13 cellular contexts compared by ENCODE assay signal in genomic region chr10:12796431-12797185, GRCh38.
DNase-seq lines count a peak whose midpoint lies in the region; ATAC-seq and TF ChIP-seq lines count a peak whose summit lies in the region.
"Had no signal": no experiment of that assay in that cellular context is flagged by ENCODE, and none has a peak within 500 bp of the region (broad histone marks: within the 10 kb centered on the region; RNA-seq: fewer than 3 reads in every experiment).

No MANE protein-coding gene starts in this region.

- no peak for ATAC-seq in sciatic nerve

- H3K9me3 Mint-ChIP-seq in brain (peaks cover 0 to 8% (median 2%) of the 10 kb centered on the region in 5 experiments), glutamatergic neuron (ENCODE audit: unreplicated experiment) (peaks cover 18% of the 10 kb centered on the region)
- H3K9me3 Mint-ChIP-seq: CD4-positive, alpha-beta T cell had no signal

- H3K4me1 Mint-ChIP-seq in brain (peaks cover 59% of the 10 kb centered on the region), glutamatergic neuron (ENCODE audit: low read depth, unreplicated experiment) (peaks cover 48% of the 10 kb centered on the region)
- H3K4me1 Mint-ChIP-seq: B cell had no signal

- H3K4me3 Mint-ChIP-seq in brain (peak overlapping the region in 1 of 5 experiments; percentile 30), glutamatergic neuron (ENCODE audit: unreplicated experiment) (peak overlapping the region; percentile 59)
- H3K4me3 Mint-ChIP-seq: B cell; CD4-positive, alpha-beta T cell had no signal

- peak overlapping the region; percentile 12 to 77 (median 53) for H3K27ac Mint-ChIP-seq in brain
- peak overlapping the region; percentile 93 for H3K27ac Mint-ChIP-seq in glutamatergic neuron (ENCODE audit: unreplicated experiment)
- H3K27ac Mint-ChIP-seq: B cell; CD4-positive, alpha-beta T cell had no signal

- no peaks in the 10 kb centered on the region for H3K27me3 Mint-ChIP-seq in brain
- H3K27me3 Mint-ChIP-seq in glutamatergic neuron (ENCODE audit: unreplicated experiment): peaks cover 6% of the 10 kb centered on the region
- H3K27me3 Mint-ChIP-seq: B cell; CD4-positive, alpha-beta T cell had no signal

- peaks cover 25% of the 10 kb centered on the region for H3K36me3 Mint-ChIP-seq in brain
- H3K36me3 Mint-ChIP-seq in glutamatergic neuron (ENCODE audit: unreplicated experiment): peaks cover 13% of the 10 kb centered on the region

- DNase-seq in NCI-H2171 (lab: John Stamatoyannopoulos, UW) (peak; percentile 49), glutamatergic neuron (peak; percentile 62), sciatic nerve (ENCODE audit: low spot score) (no peak), SIG-M5 treated with dmso at 0.1 percent for 504 hours (lab: John Stamatoyannopoulos, UW; ENCODE audit: unreplicated experiment) (no peak), UCSD-AML1 (lab: John Stamatoyannopoulos, UW; ENCODE audit: unreplicated experiment) (no peak)
- DNase-seq in activated CD4-positive, alpha-beta T cell treated with anti-CD3 and anti-CD28 coated beads for 1 hour: no peak
- DNase-seq: CD4-positive, alpha-beta T cell; HCEC 1CT; NCI-H1930; NCI-H82; PC-9 had no signal

- TF ChIP-seq CTCF in brain (conservative IDR thresholded peaks at IDR 0.05) (no peak), glutamatergic neuron (IDR thresholded peaks at IDR 0.05; ENCODE audit: partially characterized antibody, unreplicated experiment) (no peak)

- intact Hi-C loops in sciatic nerve (cut with DNase I): no loop called here

Comparison
In these comparisons a context has a peak if more than half of its experiments do, and no peak if none do; other contexts are left out.
1. DNase-seq: peak in NCI-H2171 (single experiment) and glutamatergic neuron (single experiment); none in sciatic nerve (single experiment), SIG-M5 treated with dmso at 0.1 percent for 504 hours (single experiment), activated CD4-positive, alpha-beta T cell treated with anti-CD3 and anti-CD28 coated beads for 1 hour (single experiment) and UCSD-AML1 (single experiment).